Comparison of ENCODE assay signal across 29 cellular contexts in genomic region chr3:185582236-185582635, GRCh38. TPM values are rescaled to one million over a fixed set of nuclear protein-coding genes. Genes with fewer than 3 reads are reported as not detected.
DNase-seq lines count a peak whose midpoint lies in the region; ATAC-seq and TF ChIP-seq lines count a peak whose summit lies in the region.
"Had no signal": no experiment of that assay in that cellular context is flagged by ENCODE, and none has a peak within 500 bp of the region (broad histone marks: within the 10 kb centered on the region; RNA-seq: fewer than 3 reads in every experiment).

No MANE protein-coding gene starts in this region.

- H3K27me3 ChIP-seq in ectodermal cell (ENCODE audit: control insufficient read depth, insufficient read depth, low read length, poor library complexity, severe bottlenecking) = no peaks in the 10 kb centered on the region
- no peaks in the 10 kb centered on the region for H3K27me3 ChIP-seq in spleen (replicated peaks in 1 of 7)
- H3K27me3 ChIP-seq: hepatocyte, pancreas, Peyer's patch, right atrium auricular region, testis had no signal

- no peak for DNase-seq in natural killer cell
- no peak for DNase-seq in natural killer cell treated with Interleukin-12 subunit alpha and Interleukin-12 subunit beta and Interleukin-15 and Interleukin-18, amount 100 ng/mL, for 72 hours (ENCODE audit: low spot score)
- DNase-seq in Ammon's horn (ENCODE audit: low spot score) = no peak
- DNase-seq in NAMALWA (ENCODE audit: low spot score) = no peak
- DNase-seq in spleen = no peak
- DNase-seq in progenitor cell of endocrine pancreas (ENCODE audit: low spot score, unreplicated experiment) = no peak
- DNase-seq: activated CD4-positive, alpha-beta memory T cell treated with anti-CD3 and anti-CD28 coated beads, Interleukin-2, amount 10 ng/mL, durations not matched to agents 7 days and 5 days; activated CD4-positive, CD25-positive, alpha-beta regulatory T cell treated with anti-CD3 and anti-CD28 coated beads, Interleukin-2, amount 50 U/mL, for 72 hours; activated CD8-positive, alpha-beta memory T cell treated with anti-CD3 and anti-CD28 coated beads, Interleukin-2, amount 50 U/mL, for 4 hours; activated naive CD4-positive, alpha-beta T cell treated with Interleukin-2 at 50 U/mL for 16 hours; amniotic stem cell; CD4-positive, alpha-beta T cell; Kasumi-1; NCI-H1436 treated with DMSO at 0.1 percent for 48 hours; nephron progenitor cell; pancreas; Peyer's patch; SHP77 treated with DMSO at 0.1 percent for 48 hours; stimulated activated CD4-positive, alpha-beta T cell treated with anti-CD3 and anti-CD28 coated beads, Interleukin-2, amount 100 ng/mL, for 24 hours; testis had no signal

- peak overlapping the region; percentile 62 to 67 for H3K27ac Mint-ChIP-seq in natural killer cell
- H3K27ac Mint-ChIP-seq in natural killer cell treated with Interleukin-12 subunit alpha and Interleukin-12 subunit beta and Interleukin-15 and Interleukin-18, amount 100 ng/mL, for 72 hours = no peak overlapping the region
- H3K27ac Mint-ChIP-seq in progenitor cell of endocrine pancreas = no peak overlapping the region
- H3K27ac Mint-ChIP-seq: activated CD4-positive, alpha-beta memory T cell treated with anti-CD3 and anti-CD28 coated beads, Interleukin-2, amount 10 ng/mL, durations not matched to agents 7 days and 5 days; CD4-positive, alpha-beta T cell; nephron progenitor cell; stimulated activated naive CD8-positive, alpha-beta T cell treated with anti-CD3 and anti-CD28 coated beads, Interleukin-15, Interleukin-2, amounts not matched to agents 100 ng/mL and 50 ng/mL, for 24 hours had no signal

- H3K4me1 Mint-ChIP-seq in natural killer cell (peaks cover 37 to 41% of the 10 kb centered on the region in 2 donors), progenitor cell of endocrine pancreas (ENCODE audit: low read depth) (peaks cover 20% of the 10 kb centered on the region)
- peaks cover 33 to 36% of the 10 kb centered on the region in 2 donors for H3K4me1 Mint-ChIP-seq in natural killer cell treated with Interleukin-12 subunit alpha and Interleukin-12 subunit beta and Interleukin-15 and Interleukin-18, amount 100 ng/mL, for 72 hours (ENCODE audit: low read depth in 2 of 2)

- H3K9me3 ChIP-seq in ectodermal cell (ENCODE audit: control insufficient read depth, low read length) (no peaks in the 10 kb centered on the region), iPS-18c (ENCODE audit: control insufficient read depth, insufficient read depth, low read length) (no peaks in the 10 kb centered on the region), spleen (no peaks in the 10 kb centered on the region)
- H3K9me3 ChIP-seq: pancreas, Peyer's patch, right atrium auricular region, testis had no signal

- no peak for ATAC-seq in natural killer cell
- ATAC-seq in natural killer cell treated with Interleukin-12 subunit alpha and Interleukin-12 subunit beta and Interleukin-15 and Interleukin-18, amount 100 ng/mL, for 72 hours = no peak
- ATAC-seq: pancreas had no signal

- no peak for TF ChIP-seq CTCF in natural killer cell (IDR thresholded peaks at IDR 0.05)
- TF ChIP-seq CTCF in spleen (IDR thresholded peaks at IDR 0.05 in 8 of 11, conservative IDR thresholded peaks at IDR 0.05 in 3 of 11) = no peak
- no peak for TF ChIP-seq CTCF in progenitor cell of endocrine pancreas (IDR thresholded peaks at IDR 0.05; ENCODE audit: unreplicated experiment)

- H3K4me3 Mint-ChIP-seq in natural killer cell = no peak overlapping the region
- no peak overlapping the region for H3K4me3 Mint-ChIP-seq in natural killer cell treated with Interleukin-12 subunit alpha and Interleukin-12 subunit beta and Interleukin-15 and Interleukin-18, amount 100 ng/mL, for 72 hours
- H3K4me3 Mint-ChIP-seq in progenitor cell of endocrine pancreas (ENCODE audit: low read depth) = no peak overlapping the region
- H3K4me3 Mint-ChIP-seq: activated CD4-positive, alpha-beta memory T cell treated with anti-CD3 and anti-CD28 coated beads, Interleukin-2, amount 10 ng/mL, durations not matched to agents 7 days and 5 days; CD4-positive, alpha-beta T cell; nephron progenitor cell; stimulated activated naive CD8-positive, alpha-beta T cell treated with anti-CD3 and anti-CD28 coated beads, Interleukin-15, Interleukin-2, amounts not matched to agents 100 ng/mL and 50 ng/mL, for 24 hours had no signal

- H3K36me3 ChIP-seq in ectodermal cell (ENCODE audit: control insufficient read depth, insufficient read depth, low read length) = no peaks in the 10 kb centered on the region
- H3K36me3 ChIP-seq in spleen = no peaks in the 10 kb centered on the region
- H3K36me3 ChIP-seq: pancreas, Peyer's patch, right atrium auricular region had no signal

- intact Hi-C loops in natural killer cell (cut with micrococcal nuclease) (loop anchor here (10.0 kb wide), 2 partner anchors 183 to 1947 kb away; partner anchors contain the start of gene KLHL24), spleen (cut with DNase I; ENCODE audit: low total_unique reads) (loop anchor here (10.0 kb wide), 1 partner anchor 87 kb away; the partner anchor contains the start of gene TMEM41A)

- H3K36me3 Mint-ChIP-seq in natural killer cell (no peaks in the 10 kb centered on the region), progenitor cell of endocrine pancreas (ENCODE audit: insufficient read depth) (no peaks in the 10 kb centered on the region)
- H3K36me3 Mint-ChIP-seq in natural killer cell treated with Interleukin-12 subunit alpha and Interleukin-12 subunit beta and Interleukin-15 and Interleukin-18, amount 100 ng/mL, for 72 hours = no peaks in the 10 kb centered on the region

- H3K4me3 ChIP-seq in ectodermal cell (ENCODE audit: insufficient read depth, low read depth, low read length) (no peak overlapping the region), iPS-18c (ENCODE audit: insufficient read depth, low read depth, low read length) (peak overlapping the region; percentile 82), spleen (no peak overlapping the region)
- H3K4me3 ChIP-seq: hepatocyte, lung, pancreas, Peyer's patch, right atrium auricular region, smooth muscle cell, testis had no signal

- H3K27me3 Mint-ChIP-seq in natural killer cell (ENCODE audit: low read depth in 2 of 2) (no peaks in the 10 kb centered on the region), progenitor cell of endocrine pancreas (peaks cover 14% of the 10 kb centered on the region)
- H3K27me3 Mint-ChIP-seq in natural killer cell treated with Interleukin-12 subunit alpha and Interleukin-12 subunit beta and Interleukin-15 and Interleukin-18, amount 100 ng/mL, for 72 hours = no peaks in the 10 kb centered on the region
- H3K27me3 Mint-ChIP-seq: activated CD4-positive, alpha-beta memory T cell treated with anti-CD3 and anti-CD28 coated beads, Interleukin-2, amount 10 ng/mL, durations not matched to agents 7 days and 5 days; CD4-positive, alpha-beta T cell; stimulated activated naive CD8-positive, alpha-beta T cell treated with anti-CD3 and anti-CD28 coated beads, Interleukin-15, Interleukin-2, amounts not matched to agents 100 ng/mL and 50 ng/mL, for 24 hours had no signal

- H3K27ac ChIP-seq in ectodermal cell (ENCODE audit: insufficient read depth, low read depth, low read length, poor library complexity, severe bottlenecking) (peak overlapping the region; percentile 11), spleen (peak overlapping the region in 1 of 8 donors; percentile 33)
- H3K27ac ChIP-seq: epithelial cell of prostate, hepatocyte, pancreas, Peyer's patch, right atrium auricular region, testis had no signal

- no peak for TF ChIP-seq POLR2A in spleen (IDR thresholded peaks at IDR 0.05)

- no peaks in the 10 kb centered on the region for H3K9me3 Mint-ChIP-seq in natural killer cell
- no peaks in the 10 kb centered on the region for H3K9me3 Mint-ChIP-seq in natural killer cell treated with Interleukin-12 subunit alpha and Interleukin-12 subunit beta and Interleukin-15 and Interleukin-18, amount 100 ng/mL, for 72 hours
- H3K9me3 Mint-ChIP-seq in progenitor cell of endocrine pancreas (ENCODE audit: low read depth) = no peaks in the 10 kb centered on the region
- H3K9me3 Mint-ChIP-seq: activated CD4-positive, alpha-beta memory T cell treated with anti-CD3 and anti-CD28 coated beads, Interleukin-2, amount 10 ng/mL, durations not matched to agents 7 days and 5 days; CD4-positive, alpha-beta T cell; nephron progenitor cell; stimulated activated naive CD8-positive, alpha-beta T cell treated with anti-CD3 and anti-CD28 coated beads, Interleukin-15, Interleukin-2, amounts not matched to agents 100 ng/mL and 50 ng/mL, for 24 hours had no signal

- H3K4me1 ChIP-seq in ectodermal cell (ENCODE audit: control insufficient read depth, insufficient read depth, low read length) = peaks cover 4% of the 10 kb centered on the region
- peaks cover 5 to 38% (median 22%) of the 10 kb centered on the region in 6 donors for H3K4me1 ChIP-seq in spleen

- 1 to 17% methylated on average over 3 of the region's 3 CpGs for WGBS in ectodermal cell, 2 experiments
- 66 to 80% (median 73%) methylated on average over 3 of the region's 3 CpGs for WGBS in spleen, 5 donors

RNA-seq across cellular contexts. Expression of gene SENP2, which starts 3.9 kb away (rescaled TPM):
- total RNA-seq in natural killer cell (10 to 100 TPM; 57.8 to 59.8 (median 58.7) TPM), spleen (10 to 100 TPM; 19.2 to 40.0 (median 34.7) TPM), progenitor cell of endocrine pancreas (52.3 and 59.2 TPM in 2 replicates)
- total RNA-seq in natural killer cell treated with Interleukin-12 subunit alpha and Interleukin-12 subunit beta and Interleukin-15 and Interleukin-18, amount 100 ng/mL, for 72 hours = 10 to 100 TPM; 41.2 to 47.1 TPM
- 34.8 TPM for polyA plus RNA-seq in ectodermal cell (2013, experiment 1 of 4)
- 41.0 TPM for polyA plus RNA-seq in ectodermal cell (2013, experiment 2 of 4)
- 29.7 TPM for polyA plus RNA-seq in ectodermal cell (2013, experiment 3 of 4)
- 31.9 TPM for polyA plus RNA-seq in ectodermal cell (2013, experiment 4 of 4)
- polyA plus RNA-seq in spleen = 1 to 10 TPM; 4.8 to 8.7 (median 5.2) TPM

RNA-seq across cellular contexts. Expression of gene LIPH, which starts 29.8 kb away (rescaled TPM):
- total RNA-seq in natural killer cell (under 1 TPM in 2 of 3 donors, not detected in 1; 0.09 to 0.16 TPM), spleen (1 to 10 TPM in 5 of 7 donors, under 1 TPM in 2; 0.83 to 3.1 (median 1.7) TPM), progenitor cell of endocrine pancreas (0.11 and 0.79 TPM in 2 replicates)
- total RNA-seq in natural killer cell treated with Interleukin-12 subunit alpha and Interleukin-12 subunit beta and Interleukin-15 and Interleukin-18, amount 100 ng/mL, for 72 hours = not detected
- polyA plus RNA-seq in ectodermal cell (2013, experiment 1 of 4) = 0.33 TPM
- not detected for polyA plus RNA-seq in ectodermal cell (2013, experiment 2 of 4)
- polyA plus RNA-seq in ectodermal cell (2013, experiment 3 of 4) = 0.11 TPM
- not detected for polyA plus RNA-seq in ectodermal cell (2013, experiment 4 of 4)
- polyA plus RNA-seq in spleen = under 1 TPM; 0.03 to 0.38 (median 0.09) TPM
- total RNA-seq: activated CD4-positive, alpha-beta memory T cell treated with anti-CD3 and anti-CD28 coated beads, Interleukin-2, amount 10 ng/mL, durations not matched to agents 7 days and 5 days; CD4-positive, alpha-beta T cell; T-helper 2 cell treated with Interferon-gamma antibody and Interleukin-4, amounts not matched to agents 100 ng/mL and 5 ng/mL, for 36 hours had no signal

Comparison
In these comparisons a context has a peak if more than half of its experiments do, and no peak if none do; other contexts are left out.
1. H3K27ac Mint-ChIP-seq: peak in natural killer cell (2 of 2); none in natural killer cell treated with Interleukin-12 subunit alpha and Interleukin-12 subunit beta and Interleukin-15 and Interleukin-18, amount 100 ng/mL, for 72 hours (0 of 2) and progenitor cell of endocrine pancreas (single experiment).